Comparison of ENCODE assay signal across 8 cellular contexts in the genomic region with DNA sequence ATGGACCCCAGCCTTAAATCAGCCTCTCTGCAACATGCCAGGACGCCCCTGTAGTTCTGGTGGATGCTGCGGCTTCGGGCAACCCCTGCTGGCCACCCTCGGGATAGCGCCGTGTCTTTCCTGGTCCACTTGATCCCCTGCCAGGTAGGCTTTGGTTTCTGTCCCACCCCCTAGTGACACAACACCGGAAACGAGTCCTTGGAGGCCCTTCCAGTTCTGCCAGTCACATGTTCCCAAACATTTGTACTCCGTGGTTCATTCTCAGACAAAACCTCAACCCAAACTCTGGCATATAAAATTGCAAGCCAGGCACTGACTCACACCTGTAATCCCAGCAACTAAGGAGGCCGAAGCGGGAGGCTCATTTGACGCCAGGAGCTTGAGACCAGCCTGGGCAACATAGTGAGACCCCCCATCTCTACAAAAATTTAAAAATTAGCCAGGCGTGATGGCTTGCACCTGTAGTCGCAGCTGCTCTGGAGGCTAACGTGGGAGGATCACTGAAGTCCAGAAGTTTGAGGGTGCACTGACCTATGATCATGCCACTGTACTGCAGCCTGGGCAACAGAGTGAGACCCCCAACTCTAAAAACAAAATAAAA. TPM values are rescaled to one million over a fixed set of nuclear protein-coding genes. Genes with fewer than 3 reads are reported as not detected.
DNase-seq lines count a peak whose midpoint lies in the region; ATAC-seq and TF ChIP-seq lines count a peak whose summit lies in the region.

No MANE protein-coding gene starts in this region.

- no peaks in the 10 kb centered on the region for H3K27me3 ChIP-seq in CD8-positive, alpha-beta memory T cell (ENCODE audit: insufficient read depth, low read length, poor library complexity, severe bottlenecking)
- no peaks in the 10 kb centered on the region for H3K27me3 ChIP-seq in H7 (ENCODE audit: control insufficient read depth, insufficient read depth, low read length)

- CTCF ChIA-PET in CD8-positive, alpha-beta memory T cell (lab: Charles Lee): interaction anchor here (0.7 to 5.1 kb wide), 13 partner anchors 8 to 198 kb away, joined by 3 to 35 read pairs (median 4); no protein-coding TSS in a partner anchor
- CTCF ChIA-PET in activated CD4-positive, alpha-beta T cell treated with anti-CD3 and anti-CD28 coated beads for 36 hours (lab: Charles Lee): interaction anchor here (0.7 to 2.6 kb wide), 17 partner anchors 8 to 702 kb away, joined by 3 to 30 read pairs (median 3); no protein-coding TSS in a partner anchor

- H3K4me1 ChIP-seq in CD8-positive, alpha-beta memory T cell (ENCODE audit: insufficient read depth, low read length): peaks cover 11% of the 10 kb centered on the region

- H3K36me3 ChIP-seq in CD8-positive, alpha-beta memory T cell (ENCODE audit: insufficient read depth, low read length): no peaks in the 10 kb centered on the region
- H3K36me3 ChIP-seq in H7 (replicated peaks; ENCODE audit: control insufficient read depth, insufficient read depth, low read length): no peaks in the 10 kb centered on the region

- H3K9me3 Mint-ChIP-seq in CD8-positive, alpha-beta memory T cell: no peaks in the 10 kb centered on the region
- no peaks in the 10 kb centered on the region for H3K9me3 Mint-ChIP-seq in activated CD4-positive, alpha-beta T cell treated with anti-CD3 and anti-CD28 coated beads for 36 hours (ENCODE audit: low read depth)
- no peaks in the 10 kb centered on the region for H3K9me3 Mint-ChIP-seq in chondrocyte (ENCODE audit: low read depth)

- H3K4me3 Mint-ChIP-seq in CD8-positive, alpha-beta memory T cell: no peak overlapping the region
- no peak overlapping the region for H3K4me3 Mint-ChIP-seq in activated CD4-positive, alpha-beta T cell treated with anti-CD3 and anti-CD28 coated beads for 36 hours
- no peak overlapping the region for H3K4me3 Mint-ChIP-seq in chondrocyte (ENCODE audit: unreplicated experiment)

- peaks cover 0 to 2% of the 10 kb centered on the region in 2 donors for H3K27me3 Mint-ChIP-seq in CD8-positive, alpha-beta memory T cell
- no peaks in the 10 kb centered on the region for H3K27me3 Mint-ChIP-seq in activated CD4-positive, alpha-beta T cell treated with anti-CD3 and anti-CD28 coated beads for 36 hours
- peaks cover 26% of the 10 kb centered on the region for H3K27me3 Mint-ChIP-seq in chondrocyte (ENCODE audit: low read depth)

- H3K4me3 ChIP-seq in CD8-positive, alpha-beta memory T cell (ENCODE audit: low read length): no peak overlapping the region
- H3K4me3 ChIP-seq in H7 (ENCODE audit: insufficient read depth, low read depth, low read length): no peak overlapping the region

- H3K27ac ChIP-seq in CD8-positive, alpha-beta memory T cell (ENCODE audit: low read depth, low read length): no peak overlapping the region

- POLR2A ChIA-PET in CD8-positive, alpha-beta memory T cell (lab: Charles Lee): no interaction called here
- POLR2A ChIA-PET in activated CD4-positive, alpha-beta T cell treated with anti-CD3 and anti-CD28 coated beads for 36 hours (lab: Charles Lee): interaction anchor here (0.6 kb wide), 2 partner anchors 14 to 41 kb away, joined by 3 to 5 read pairs; no protein-coding TSS in a partner anchor

- TF ChIP-seq CTCF in chondrocyte (IDR thresholded peaks at IDR 0.05): peak; percentile 83

- peaks cover 14 to 15% (median 14%) of the 10 kb centered on the region in 3 donors for H3K4me1 Mint-ChIP-seq in CD8-positive, alpha-beta memory T cell
- H3K4me1 Mint-ChIP-seq in activated CD4-positive, alpha-beta T cell treated with anti-CD3 and anti-CD28 coated beads for 36 hours: peaks cover 21% of the 10 kb centered on the region
- peaks cover 3% of the 10 kb centered on the region for H3K4me1 Mint-ChIP-seq in chondrocyte (ENCODE audit: low read depth)

- H3K27ac Mint-ChIP-seq in CD8-positive, alpha-beta memory T cell: peak overlapping the region in 3 of 8 donors; percentile 25 to 74 (median 46)
- H3K27ac Mint-ChIP-seq in activated CD4-positive, alpha-beta T cell treated with anti-CD3 and anti-CD28 coated beads for 36 hours: peak overlapping the region; percentile 70
- no peak overlapping the region for H3K27ac Mint-ChIP-seq in chondrocyte (ENCODE audit: unreplicated experiment)

- DNase-seq in CD8-positive, alpha-beta memory T cell: peak; percentile 50 to 69 (median 52)
- DNase-seq in H7 (peak; percentile 94), NCI-H2171 treated with DMSO at 0.1 percent for 48 hours (lab: John Stamatoyannopoulos, UW) (peak; percentile 97), chondrocyte (ENCODE audit: low spot score) (no peak), left lobe of liver (ENCODE audit: low spot score) (peak; percentile 93)
- DNase-seq in activated CD4-positive, alpha-beta T cell treated with anti-CD3 and anti-CD28 coated beads for 36 hours: peak; percentile 88
- DNase-seq in stimulated activated CD4-positive, alpha-beta T cell treated with anti-CD3 and anti-CD28 coated beads, TNF-alpha, amount 100 ng/mL, for 1 hour (ENCODE audit: low read depth in 3 of 3, low spot score in 1 of 3): peak; percentile 21 to 62 (median 35)

- H3K36me3 Mint-ChIP-seq in CD8-positive, alpha-beta memory T cell: peaks cover 0 to 1% (median 0%) of the 10 kb centered on the region in 3 donors
- no peaks in the 10 kb centered on the region for H3K36me3 Mint-ChIP-seq in activated CD4-positive, alpha-beta T cell treated with anti-CD3 and anti-CD28 coated beads for 36 hours (ENCODE audit: low read depth)
- no peaks in the 10 kb centered on the region for H3K36me3 Mint-ChIP-seq in chondrocyte (ENCODE audit: low read depth)

- intact Hi-C loops in activated CD4-positive, alpha-beta T cell treated with anti-CD3 and anti-CD28 coated beads for 36 hours (cut with DNase I, micrococcal nuclease): loop anchor here (1.0 to 10.0 kb wide), 9 partner anchors 36 to 191 kb away; a partner anchor contains a TSS

- H3K9me3 ChIP-seq in CD8-positive, alpha-beta memory T cell (ENCODE audit: low read length): no peaks in the 10 kb centered on the region

- peak; percentile 89 for ATAC-seq in activated CD4-positive, alpha-beta T cell treated with anti-CD3 and anti-CD28 coated beads for 36 hours
- ATAC-seq in left lobe of liver (peak; percentile 93), GM21786 (IDR thresholded peaks at IDR 0.05; ENCODE audit: unreplicated experiment) (no peak)

RNA-seq across cellular contexts. Expression of a gene that starts 37.0 kb away (rescaled TPM):
- total RNA-seq in CD8-positive, alpha-beta memory T cell: under 1 TPM; 0.51 to 0.72 TPM
- polyA plus RNA-seq in CD8-positive, alpha-beta memory T cell: 0.45 TPM
- total RNA-seq in H7 (2014; rRNA removed; shearing (Covaris generic)): 4.4 and 4.5 TPM in 2 replicates
- total RNA-seq in activated CD4-positive, alpha-beta T cell treated with anti-CD3 and anti-CD28 coated beads for 36 hours: 10 to 100 TPM in 1 of 2 experiments, 1 to 10 TPM in 1; 9.0 to 10.6 TPM
- not detected in 3 replicates for total RNA-seq in chondrocyte
- 0.25 TPM for total RNA-seq in left lobe of liver

RNA-seq across cellular contexts. Expression of a gene that starts 42.0 kb away (rescaled TPM):
- 1 to 10 TPM; 2.0 to 2.2 TPM for total RNA-seq in CD8-positive, alpha-beta memory T cell
- polyA plus RNA-seq in CD8-positive, alpha-beta memory T cell: 0.98 TPM
- 1.00 and 2.5 TPM in 2 replicates for total RNA-seq in H7 (2014; rRNA removed; shearing (Covaris generic))
- 10 to 100 TPM; 12.0 to 12.9 TPM for total RNA-seq in activated CD4-positive, alpha-beta T cell treated with anti-CD3 and anti-CD28 coated beads for 36 hours
- total RNA-seq in chondrocyte: not detected in 3 replicates
- 24.5 TPM for total RNA-seq in left lobe of liver

RNA-seq across cellular contexts. Expression of a gene that starts 51.0 kb away (rescaled TPM):
- under 1 TPM; 0.16 to 0.33 TPM for total RNA-seq in CD8-positive, alpha-beta memory T cell
- polyA plus RNA-seq in CD8-positive, alpha-beta memory T cell: not detected
- total RNA-seq in H7 (2014; rRNA removed; shearing (Covaris generic)): 0.33 TPM in 1 of 2 replicates, not detected in the other
- 1 to 10 TPM in 1 of 2 experiments, under 1 TPM in 1; 0.86 to 1.1 TPM for total RNA-seq in activated CD4-positive, alpha-beta T cell treated with anti-CD3 and anti-CD28 coated beads for 36 hours
- not detected in 3 replicates for total RNA-seq in chondrocyte
- not detected for total RNA-seq in left lobe of liver
